ENCODE assay signal across 9 cellular contexts in the genomic region with DNA sequence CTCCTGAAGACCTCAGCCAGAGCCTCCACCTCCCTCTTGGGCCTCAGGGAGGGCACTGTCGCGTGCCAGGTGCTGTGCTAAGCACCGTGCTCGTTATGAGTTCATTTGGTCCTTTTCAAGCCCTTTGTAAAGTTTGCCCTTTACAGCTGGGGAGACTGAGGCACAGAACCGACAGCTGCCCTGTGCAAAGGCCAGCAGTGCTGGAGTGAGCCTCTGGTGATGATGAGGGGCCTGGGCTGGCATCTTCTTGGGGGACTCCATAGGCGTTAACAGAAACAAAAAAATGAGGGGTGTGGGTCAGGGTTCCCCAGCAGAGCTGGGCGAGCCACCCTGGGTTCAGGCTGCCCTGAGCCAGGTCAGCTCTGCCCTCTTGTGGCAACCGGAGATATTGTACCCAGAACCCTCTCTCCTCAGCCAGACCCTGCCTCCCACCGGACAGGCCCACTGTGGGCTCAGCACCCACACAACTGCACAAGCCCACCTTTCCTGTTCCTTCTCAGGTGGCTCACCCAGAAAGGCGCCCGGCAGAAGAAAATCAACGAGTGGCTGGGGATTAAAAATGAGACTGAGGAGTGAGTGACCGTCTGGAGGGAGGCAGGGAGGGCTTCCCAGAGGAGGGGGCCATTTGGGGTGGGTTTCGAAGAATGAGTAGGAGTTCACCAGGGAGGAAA. TPM values are rescaled to one million over a fixed set of nuclear protein-coding genes. Genes with fewer than 3 reads are reported as not detected.
A peak's percentile ranks its signal among the peaks of the same experiment; 100 is the strongest.
DNase-seq lines count a peak whose midpoint lies in the region; TF ChIP-seq lines count a peak whose summit lies in the region.
"Had no signal": no experiment of that assay in that cellular context is flagged by ENCODE, and none has a peak within 500 bp of the region (broad histone marks: within the 10 kb centered on the region; RNA-seq: fewer than 3 reads in every experiment).

No MANE protein-coding gene starts in this region.

- no peak overlapping the region for H3K4me2 ChIP-seq in fibroblast of lung (ENCODE audit: extremely low read depth, insufficient read depth, low read length)

- no peaks in the 10 kb centered on the region for H3K27me3 ChIP-seq in fibroblast of lung (ENCODE audit: control insufficient read depth, insufficient read depth, low read length)

- H3K4me1 ChIP-seq in fibroblast of lung (ENCODE audit: control insufficient read depth, extremely low read depth, insufficient read depth, low read length) = no peaks in the 10 kb centered on the region

- H3K27me3 Mint-ChIP-seq in progenitor cell of endocrine pancreas = no peaks in the 10 kb centered on the region

- no peak for TF ChIP-seq POLR2A in NB4 (IDR thresholded peaks at IDR 0.05; ENCODE audit: extremely low read depth, insufficient read length)

- H3K4me1 Mint-ChIP-seq in progenitor cell of endocrine pancreas (ENCODE audit: low read depth) = no peaks in the 10 kb centered on the region

- TF ChIP-seq CTCF in NB4 (IDR thresholded peaks at IDR 0.05; ENCODE audit: low read depth, low read length) (peak; percentile 73), fibroblast of lung (conservative IDR thresholded peaks at IDR 0.05 in 1 of 2, IDR thresholded peaks at IDR 0.05 in 1 of 2; ENCODE audit: low read depth in 1 of 2, low read length in 2 of 2) (peak; percentile 64 to 70), progenitor cell of endocrine pancreas (IDR thresholded peaks at IDR 0.05; ENCODE audit: unreplicated experiment) (peak; percentile 71)

- H3K4me3 ChIP-seq in NB4 (ENCODE audit: low read depth, low read length) = no peak overlapping the region
- no peak overlapping the region for H3K4me3 ChIP-seq in fibroblast of lung (replicated peaks in 1 of 4; ENCODE audit: control extremely low read depth in 1 of 4, insufficient read depth in 1 of 4, low read depth in 3 of 4, low read length in 4 of 4)

- no peak overlapping the region for H3K27ac Mint-ChIP-seq in progenitor cell of endocrine pancreas

- H3K36me3 Mint-ChIP-seq in progenitor cell of endocrine pancreas (ENCODE audit: insufficient read depth) = peaks cover 33% of the 10 kb centered on the region

- no peak overlapping the region for H3K9ac ChIP-seq in fibroblast of lung (ENCODE audit: insufficient read depth, low read length)

- peak; percentile 28 for DNase-seq in SIG-M5 treated with dmso at 0.1 percent for 504 hours (lab: John Stamatoyannopoulos, UW; ENCODE audit: unreplicated experiment)
- no peak for DNase-seq in SIG-M5 (lab: John Stamatoyannopoulos, UW)
- DNase-seq in NB4 (ENCODE audit: low read depth) = peak; percentile 59
- peak; percentile 54 for DNase-seq in activated T-cell treated with anti-CD3 and anti-CD28 coated beads for 4 hours
- no peak for DNase-seq in fibroblast of lung (ENCODE audit: low read depth in 2 of 2)
- no peak for DNase-seq in progenitor cell of endocrine pancreas (ENCODE audit: low spot score, unreplicated experiment)
- no peak for DNase-seq in Ammon's horn (ENCODE audit: low spot score)
- DNase-seq in kidney glomerular epithelial cell (lab: John Stamatoyannopoulos, UW) = no peak

- H3K79me2 ChIP-seq in fibroblast of lung (ENCODE audit: control insufficient read depth, insufficient read depth, low read length) = no peaks in the 10 kb centered on the region

- H3K9me3 Mint-ChIP-seq in progenitor cell of endocrine pancreas (ENCODE audit: low read depth) = no peaks in the 10 kb centered on the region

- H3K9me3 ChIP-seq in fibroblast of lung (ENCODE audit: control insufficient read depth, insufficient read depth, low read depth, low read length) = no peaks in the 10 kb centered on the region

- H3K4me3 Mint-ChIP-seq in progenitor cell of endocrine pancreas (ENCODE audit: low read depth) = no peak overlapping the region

- no peak overlapping the region for H2AFZ ChIP-seq in fibroblast of lung (ENCODE audit: low read length)

- no peak overlapping the region for H3K27ac ChIP-seq in fibroblast of lung (ENCODE audit: insufficient read depth, low read length)

- peaks cover 16% of the 10 kb centered on the region for H3K36me3 ChIP-seq in fibroblast of lung (ENCODE audit: control insufficient read depth, insufficient read depth, low read length)

- H4K20me1 ChIP-seq in fibroblast of lung (ENCODE audit: control insufficient read depth, extremely low read depth, insufficient read depth, low read length) = no peaks in the 10 kb centered on the region

RNA-seq across cellular contexts. Expression of gene IFI30, which starts 5.5 kb away (rescaled TPM):
- total RNA-seq in fibroblast of lung (3.1 and 8.8 TPM in 2 replicates), progenitor cell of endocrine pancreas (not detected in 2 replicates)
- 15.8 and 50.9 TPM in 2 replicates for polyA plus RNA-seq in fibroblast of lung
- polyA plus RNA-seq in fibroblast of lung (2012) = 19.6 and 57.5 TPM in 2 replicates
- 15.8 and 53.5 TPM in 2 replicates for polyA minus RNA-seq in fibroblast of lung (ENCODE audit: low replicate concordance)

RNA-seq across cellular contexts. Expression of gene PIK3R2, which starts 15.1 kb away (rescaled TPM):
- total RNA-seq in fibroblast of lung = 10.1 and 11.3 TPM in 2 replicates
- 18.4 and 29.5 TPM in 2 replicates for polyA plus RNA-seq in fibroblast of lung
- 32.6 and 45.1 TPM in 2 replicates for polyA plus RNA-seq in fibroblast of lung (2012)
- polyA minus RNA-seq in fibroblast of lung (ENCODE audit: low replicate concordance) = 25.4 and 35.9 TPM in 2 replicates
- 58.9 and 61.2 TPM in 2 replicates for total RNA-seq in progenitor cell of endocrine pancreas

RNA-seq across cellular contexts. Expression of gene MPV17L2, which starts 24.9 kb away (rescaled TPM):
- total RNA-seq in fibroblast of lung (4.1 and 4.6 TPM in 2 replicates), progenitor cell of endocrine pancreas (10.6 and 11.5 TPM in 2 replicates)
- 9.4 and 16.7 TPM in 2 replicates for polyA plus RNA-seq in fibroblast of lung
- 10.2 and 18.3 TPM in 2 replicates for polyA plus RNA-seq in fibroblast of lung (2012)
- 25.6 and 48.3 TPM in 2 replicates for polyA minus RNA-seq in fibroblast of lung (ENCODE audit: low replicate concordance)

RNA-seq across cellular contexts. Expression of gene RAB3A, which starts 35.7 kb away (rescaled TPM):
- total RNA-seq in fibroblast of lung (0.77 and 2.0 TPM in 2 replicates), progenitor cell of endocrine pancreas (3.3 and 5.1 TPM in 2 replicates)
- polyA plus RNA-seq in fibroblast of lung = 3.6 and 10.1 TPM in 2 replicates
- 4.7 and 10.5 TPM in 2 replicates for polyA plus RNA-seq in fibroblast of lung (2012)
- polyA minus RNA-seq in fibroblast of lung (ENCODE audit: low replicate concordance) = 17.8 and 47.5 TPM in 2 replicates

RNA-seq across cellular contexts. Expression of gene PDE4C, which starts 58.1 kb away (rescaled TPM):
- total RNA-seq in fibroblast of lung (1.3 and 2.0 TPM in 2 replicates), progenitor cell of endocrine pancreas (0.53 and 1.6 TPM in 2 replicates)
- 0.09 and 0.35 TPM in 2 replicates for polyA plus RNA-seq in fibroblast of lung
- 0.52 and 1.6 TPM in 2 replicates for polyA plus RNA-seq in fibroblast of lung (2012)
- not detected in 2 replicates for polyA minus RNA-seq in fibroblast of lung (ENCODE audit: low replicate concordance)
- total RNA-seq: subcutaneous adipose tissue had no signal

Comparison
In these comparisons a context has a peak if more than half of its experiments do, and no peak if none do; other contexts are left out.
1. DNase-seq: peak in SIG-M5 treated with dmso at 0.1 percent for 504 hours (single experiment), NB4 (single experiment) and activated T-cell treated with anti-CD3 and anti-CD28 coated beads for 4 hours (single experiment); none in SIG-M5 (single experiment), fibroblast of lung (0 of 2), progenitor cell of endocrine pancreas (single experiment), Ammon's horn (single experiment) and kidney glomerular epithelial cell (single experiment).
2. Peak in every context shown above with its lines, with median percentiles within 50 percentile points of each other: CTCF ChIP-seq.